ENCODE assay signal across 2 cellular contexts in the genomic region with DNA sequence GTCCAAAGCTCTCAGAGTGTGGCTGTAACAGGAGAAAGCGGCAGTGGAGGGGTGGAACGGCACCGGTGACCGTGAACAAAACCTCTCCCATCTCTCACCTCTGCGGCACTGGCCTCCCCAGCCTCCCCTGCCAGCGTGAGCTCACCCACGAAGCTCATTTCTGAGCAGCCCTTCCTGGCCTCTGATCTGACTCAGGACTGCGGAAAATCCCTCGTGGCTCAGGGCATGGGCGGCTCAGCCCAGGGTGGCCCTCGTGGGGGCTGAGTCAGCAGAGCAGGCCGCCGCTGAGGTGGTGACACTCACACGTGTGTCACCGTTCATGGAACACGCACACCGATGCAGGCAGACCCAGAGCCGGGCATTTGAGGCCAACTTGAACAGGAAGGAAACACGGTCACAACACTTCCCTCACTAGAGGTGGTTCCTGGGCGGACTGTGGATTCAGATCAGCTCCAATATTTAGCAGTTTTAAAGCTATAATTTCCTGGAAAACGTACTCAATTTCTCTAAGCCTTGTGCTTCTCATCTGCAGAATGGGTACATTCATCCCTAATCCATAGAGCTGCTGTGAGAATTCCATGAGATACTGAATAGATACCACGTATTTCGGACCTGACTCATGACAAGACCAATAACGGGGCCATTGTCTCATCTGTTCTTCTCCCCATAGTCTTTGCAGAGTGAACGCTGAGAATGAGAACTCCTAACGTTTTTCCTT.
A peak's percentile ranks its signal among the peaks of the same experiment; 100 is the strongest.
TF ChIP-seq lines count a peak whose summit lies in the region.

No MANE protein-coding gene starts in this region.

TF ChIP-seq in SK-N-SH, 30 proteins besides CTCF, POLR2A, EP300 and RAD21 (continued from another document):
- TF ChIP-seq, protein P1, sequence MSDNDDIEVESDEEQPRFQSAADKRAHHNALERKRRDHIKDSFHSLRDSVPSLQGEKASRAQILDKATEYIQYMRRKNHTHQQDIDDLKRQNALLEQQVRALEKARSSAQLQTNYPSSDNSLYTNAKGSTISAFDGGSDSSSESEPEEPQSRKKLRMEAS (IDR thresholded peaks at IDR 0.05; ENCODE audit: low read depth): 0 out of 2 replicates have a peak, but pooled peaks have one; percentile 25

TF ChIP-seq in SK-N-SH treated with all-trans-retinoic acid at 6 μM for 48 hours, 23 proteins besides CTCF, POLR2A, EP300 and RAD21 (continued from another document):
- TF ChIP-seq, protein P2, sequence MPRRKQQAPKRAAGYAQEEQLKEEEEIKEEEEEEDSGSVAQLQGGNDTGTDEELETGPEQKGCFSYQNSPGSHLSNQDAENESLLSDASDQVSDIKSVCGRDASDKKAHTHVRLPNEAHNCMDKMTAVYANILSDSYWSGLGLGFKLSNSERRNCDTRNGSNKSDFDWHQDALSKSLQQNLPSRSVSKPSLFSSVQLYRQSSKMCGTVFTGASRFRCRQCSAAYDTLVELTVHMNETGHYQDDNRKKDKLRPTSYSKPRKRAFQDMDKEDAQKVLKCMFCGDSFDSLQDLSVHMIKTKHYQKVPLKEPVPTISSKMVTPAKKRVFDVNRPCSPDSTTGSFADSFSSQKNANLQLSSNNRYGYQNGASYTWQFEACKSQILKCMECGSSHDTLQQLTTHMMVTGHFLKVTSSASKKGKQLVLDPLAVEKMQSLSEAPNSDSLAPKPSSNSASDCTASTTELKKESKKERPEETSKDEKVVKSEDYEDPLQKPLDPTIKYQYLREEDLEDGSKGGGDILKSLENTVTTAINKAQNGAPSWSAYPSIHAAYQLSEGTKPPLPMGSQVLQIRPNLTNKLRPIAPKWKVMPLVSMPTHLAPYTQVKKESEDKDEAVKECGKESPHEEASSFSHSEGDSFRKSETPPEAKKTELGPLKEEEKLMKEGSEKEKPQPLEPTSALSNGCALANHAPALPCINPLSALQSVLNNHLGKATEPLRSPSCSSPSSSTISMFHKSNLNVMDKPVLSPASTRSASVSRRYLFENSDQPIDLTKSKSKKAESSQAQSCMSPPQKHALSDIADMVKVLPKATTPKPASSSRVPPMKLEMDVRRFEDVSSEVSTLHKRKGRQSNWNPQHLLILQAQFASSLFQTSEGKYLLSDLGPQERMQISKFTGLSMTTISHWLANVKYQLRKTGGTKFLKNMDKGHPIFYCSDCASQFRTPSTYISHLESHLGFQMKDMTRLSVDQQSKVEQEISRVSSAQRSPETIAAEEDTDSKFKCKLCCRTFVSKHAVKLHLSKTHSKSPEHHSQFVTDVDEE (CRISPR knock-in tag; IDR thresholded peaks at IDR 0.05): no peak
- TF ChIP-seq TCF4 (CRISPR knock-in tag; IDR thresholded peaks at IDR 0.05; ENCODE audit: borderline replicate concordance): no peak
- TF ChIP-seq ZNF565 (CRISPR knock-in tag; conservative IDR thresholded peaks at IDR 0.05; ENCODE audit: low read depth): no peak
- TF ChIP-seq ZFP3 (CRISPR knock-in tag; IDR thresholded peaks at IDR 0.05): no peak
- no peak for TF ChIP-seq PPARA (CRISPR knock-in tag; IDR thresholded peaks at IDR 0.05; ENCODE audit: borderline replicate concordance)
- no peak for TF ChIP-seq ZNF8 (CRISPR knock-in tag; IDR thresholded peaks at IDR 0.05)
- no peak for TF ChIP-seq BACH2 (CRISPR knock-in tag; IDR thresholded peaks at IDR 0.05; ENCODE audit: borderline replicate concordance)
